In genomic region chr4:25297528-25298242, GRCh38 we compare ENCODE assay signal across 16 cellular contexts. TPM values are rescaled to one million over a fixed set of nuclear protein-coding genes. Genes with fewer than 3 reads are reported as not detected.
DNase-seq lines count a peak whose midpoint lies in the region; ATAC-seq lines count a peak whose summit lies in the region.
"Had no signal": no experiment of that assay in that cellular context is flagged by ENCODE, and none has a peak within 500 bp of the region (broad histone marks: within the 10 kb centered on the region; RNA-seq: fewer than 3 reads in every experiment).

No MANE protein-coding gene starts in this region.

- no peak overlapping the region for H3K27ac ChIP-seq in substantia nigra (ENCODE audit: low read depth, low read length, poor library complexity, severe bottlenecking)
- H3K27ac ChIP-seq: BLaER1 treated with 17β-estradiol and CSF1 and Interleukin-3, amounts not matched to agents 10 nM and 100 nM; HL-60; KMS-11 had no signal

- POLR2A ChIA-PET in T-cell (lab: Charles Lee): no interaction called here

- no peaks in the 10 kb centered on the region for H3K36me3 Mint-ChIP-seq in activated T-helper 17 cell treated with anti-CD3 and anti-CD28 coated beads, Interleukin-2, amount 50 U/mL, for 72 hours (ENCODE audit: low read depth)
- no peaks in the 10 kb centered on the region for H3K36me3 Mint-ChIP-seq in T-cell
- H3K36me3 Mint-ChIP-seq: CD8-positive, alpha-beta T cell had no signal

- H3K4me1 Mint-ChIP-seq in activated T-helper 17 cell treated with anti-CD3 and anti-CD28 coated beads, Interleukin-2, amount 50 U/mL, for 72 hours: peaks cover 5% of the 10 kb centered on the region
- H3K4me1 Mint-ChIP-seq in T-cell: no peaks in the 10 kb centered on the region

- no peak overlapping the region for H3K4me3 Mint-ChIP-seq in activated T-helper 17 cell treated with anti-CD3 and anti-CD28 coated beads, Interleukin-2, amount 50 U/mL, for 72 hours
- H3K4me3 Mint-ChIP-seq in T-cell: no peak overlapping the region
- H3K4me3 Mint-ChIP-seq: B cell; CD8-positive, alpha-beta T cell; H9 had no signal

- DNase-seq in cerebellum (ENCODE audit: low spot score) (no peak), substantia nigra (lab: John Stamatoyannopoulos, UW) (no peak), NCI-H748 (lab: John Stamatoyannopoulos, UW; ENCODE audit: unreplicated experiment) (no peak), T-cell (no peak)
- DNase-seq: Calu3; CD8-positive, alpha-beta T cell; DMS79 treated with DMSO at 0.1 percent for 48 hours; GF-D8; H9 had no signal

- peak; percentile 47 for ATAC-seq in GM18858 (IDR thresholded peaks at IDR 0.05; ENCODE audit: unreplicated experiment)
- ATAC-seq in HG02885 (IDR thresholded peaks at IDR 0.05; ENCODE audit: poor library complexity, unreplicated experiment): peak; percentile 62
- peak; percentile 72 for ATAC-seq in activated T-helper 17 cell treated with anti-CD3 and anti-CD28 coated beads, Interleukin-2, amount 50 U/mL, for 72 hours (replicated peaks)
- ATAC-seq in T-cell (replicated peaks in 1 of 4): no peak
- ATAC-seq: CD8-positive, alpha-beta T cell had no signal

- H3K9me3 Mint-ChIP-seq in activated T-helper 17 cell treated with anti-CD3 and anti-CD28 coated beads, Interleukin-2, amount 50 U/mL, for 72 hours: no peaks in the 10 kb centered on the region
- no peaks in the 10 kb centered on the region for H3K9me3 Mint-ChIP-seq in T-cell
- H3K9me3 Mint-ChIP-seq: CD8-positive, alpha-beta T cell; H9 had no signal

- no peak overlapping the region for H3K27ac Mint-ChIP-seq in activated T-helper 17 cell treated with anti-CD3 and anti-CD28 coated beads, Interleukin-2, amount 50 U/mL, for 72 hours
- H3K27ac Mint-ChIP-seq in T-cell: no peak overlapping the region
- H3K27ac Mint-ChIP-seq: B cell; CD8-positive, alpha-beta T cell; H9 had no signal

- no peaks in the 10 kb centered on the region for H3K27me3 Mint-ChIP-seq in activated T-helper 17 cell treated with anti-CD3 and anti-CD28 coated beads, Interleukin-2, amount 50 U/mL, for 72 hours
- peaks cover 12% of the 10 kb centered on the region in 2 donors for H3K27me3 Mint-ChIP-seq in T-cell

- CTCF ChIA-PET in T-cell (lab: Charles Lee): no interaction called here

RNA-seq across cellular contexts. Expression of gene ZCCHC4, which starts 14.9 kb away (rescaled TPM):
- 10 to 100 TPM; 12.7 to 17.2 TPM for total RNA-seq in activated T-helper 17 cell treated with anti-CD3 and anti-CD28 coated beads, Interleukin-2, amount 50 U/mL, for 72 hours
- 20.6 TPM for total RNA-seq in cerebellum
- total RNA-seq in T-cell: 10 to 100 TPM; 10.6 to 12.9 (median 12.0) TPM

Comparison
In these comparisons a context has a peak if more than half of its experiments do, and no peak if none do; other contexts are left out.
1. ATAC-seq: peak in GM18858 (single experiment), HG02885 (single experiment) and activated T-helper 17 cell treated with anti-CD3 and anti-CD28 coated beads, Interleukin-2, amount 50 U/mL, for 72 hours (single experiment); none in T-cell (0 of 4).